Comparison of ENCODE assay signal across 8 cellular contexts in the genomic region with DNA sequence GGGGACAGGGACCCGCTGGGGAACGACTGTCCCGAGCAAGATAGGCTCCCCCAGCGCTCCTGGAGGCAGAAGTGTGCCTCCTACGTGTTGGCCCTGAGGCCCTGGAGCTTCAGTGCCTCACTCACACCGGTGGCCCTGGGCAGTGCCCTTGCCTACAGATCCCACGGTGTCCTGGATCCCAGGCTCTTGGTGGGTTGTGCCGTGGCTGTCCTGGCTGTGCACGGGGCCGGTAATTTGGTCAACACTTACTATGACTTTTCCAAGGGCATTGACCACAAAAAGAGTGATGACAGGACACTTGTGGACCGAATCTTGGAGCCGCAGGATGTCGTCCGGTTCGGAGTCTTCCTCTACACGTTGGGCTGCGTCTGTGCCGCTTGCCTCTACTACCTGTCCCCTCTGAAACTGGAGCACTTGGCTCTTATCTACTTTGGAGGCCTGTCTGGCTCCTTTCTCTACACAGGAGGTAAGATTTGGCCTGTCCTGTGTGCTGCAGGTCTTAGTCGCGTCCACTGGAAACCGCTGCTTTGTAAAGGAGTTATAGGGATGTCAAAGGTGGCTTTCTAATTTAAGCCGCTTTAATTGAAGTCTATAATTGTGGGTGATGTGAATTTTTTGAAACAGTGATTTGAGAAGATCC. TPM values are rescaled to one million over a fixed set of nuclear protein-coding genes. Genes with fewer than 3 reads are reported as not detected.
DNase-seq lines count a peak whose midpoint lies in the region; ATAC-seq and TF ChIP-seq lines count a peak whose summit lies in the region.

No MANE protein-coding gene starts in this region.

- peak overlapping the region; percentile 91 to 97 for H3K27ac ChIP-seq in breast epithelium
- peak overlapping the region; percentile 96 for H3K27ac ChIP-seq in lower lobe of right lung
- peak overlapping the region; percentile 92 to 98 (median 96) for H3K27ac ChIP-seq in upper lobe of left lung

- no peaks in the 10 kb centered on the region for H3K9me3 ChIP-seq in Loucy (ENCODE audit: insufficient read depth, low read depth, low read length)
- no peaks in the 10 kb centered on the region for H3K9me3 ChIP-seq in breast epithelium
- no peaks in the 10 kb centered on the region for H3K9me3 ChIP-seq in lower lobe of right lung
- H3K9me3 ChIP-seq in upper lobe of left lung, result no peaks in the 10 kb centered on the region

- peak overlapping the region; percentile 86 for H3K9ac ChIP-seq in Loucy (ENCODE audit: low read depth, low read length, poor library complexity, severe bottlenecking)

- H4K20me1 ChIP-seq in Loucy (ENCODE audit: insufficient read depth, low read length, poor library complexity, severe bottlenecking), result no peaks in the 10 kb centered on the region

- peaks cover 56% of the 10 kb centered on the region for H3K79me2 ChIP-seq in Loucy (ENCODE audit: insufficient read depth, low read length)

- TF ChIP-seq POLR2A in breast epithelium (IDR thresholded peaks at IDR 0.05), result no peak
- TF ChIP-seq POLR2A in upper lobe of left lung (IDR thresholded peaks at IDR 0.05), result no peak

- no peaks in the 10 kb centered on the region for H3F3A ChIP-seq in Loucy (ENCODE audit: low read depth)

- TF ChIP-seq EP300 in upper lobe of left lung (IDR thresholded peaks at IDR 0.05), result no peak

- TF ChIP-seq CTCF in AG09309 (IDR thresholded peaks at IDR 0.05; ENCODE audit: control insufficient read depth, insufficient read depth, low read depth, low read length, missing control alignments) (no peak), Loucy (conservative IDR thresholded peaks at IDR 0.05; ENCODE audit: low read length) (no peak), breast epithelium (IDR thresholded peaks at IDR 0.05) (no peak), lower lobe of right lung (IDR thresholded peaks at IDR 0.05) (no peak), upper lobe of left lung (IDR thresholded peaks at IDR 0.05) (no peak)

- H3K4me3 ChIP-seq in AG09309 (ENCODE audit: control insufficient read depth, low read depth, low read length) (peak overlapping the region; percentile 67), Loucy (ENCODE audit: low read length, poor library complexity, severe bottlenecking) (peak overlapping the region; percentile 95), breast epithelium (peak overlapping the region; percentile 70 to 93 (median 83)), lower lobe of right lung (peak overlapping the region; percentile 71), upper lobe of left lung (peak overlapping the region; percentile 64 to 85 (median 72))

- DNase-seq in AG09309 (ENCODE audit: low read depth), result no peak
- DNase-seq in breast epithelium (ENCODE audit: low spot score in 2 of 2), result no peak
- no peak for DNase-seq in lower lobe of right lung
- DNase-seq in upper lobe of left lung, result no peak
- DNase-seq in iPS-NIHi11 (ENCODE audit: low spot score), result no peak

- H3K4me2 ChIP-seq in Loucy (ENCODE audit: low read depth, low read length, poor library complexity, severe bottlenecking), result peak overlapping the region; percentile 95

- 7 to 26% methylated on average over 4 to 22 of the region's 22 CpGs for WGBS in upper lobe of left lung, 2 donors

- no peaks in the 10 kb centered on the region for H3K36me3 ChIP-seq in Loucy (ENCODE audit: insufficient read depth, low read length)
- H3K36me3 ChIP-seq in breast epithelium, result no peaks in the 10 kb centered on the region
- H3K36me3 ChIP-seq in lower lobe of right lung, result peaks cover 20% of the 10 kb centered on the region
- H3K36me3 ChIP-seq in upper lobe of left lung, result peaks cover 0 to 10% (median 3%) of the 10 kb centered on the region in 4 donors

- peak overlapping the region; percentile 92 for H2AFZ ChIP-seq in Loucy (ENCODE audit: low read length)

- H3K27me3 ChIP-seq in Loucy (ENCODE audit: insufficient read depth, low read length, poor library complexity, severe bottlenecking) (no peaks in the 10 kb centered on the region), breast epithelium (no peaks in the 10 kb centered on the region), lower lobe of right lung (ENCODE audit: low read depth) (no peaks in the 10 kb centered on the region), upper lobe of left lung (no peaks in the 10 kb centered on the region)

- ATAC-seq in GM19452 (IDR thresholded peaks at IDR 0.05; ENCODE audit: unreplicated experiment), result peak; percentile 42
- peak; percentile 50 to 55 for ATAC-seq in lower lobe of right lung
- peak; percentile 46 to 58 for ATAC-seq in upper lobe of left lung (ENCODE audit: low FRiP score in 2 of 2)
- no peak for ATAC-seq in HG02763 (IDR thresholded peaks at IDR 0.05; ENCODE audit: unreplicated experiment)

- intact Hi-C loops in breast epithelium (cut with DNase I; ENCODE audit: low total_unique reads) (no loop called here), lower lobe of right lung (cut with DNase I) (no loop called here)

- H3K4me1 ChIP-seq in Loucy (ENCODE audit: insufficient read depth, low read length, poor library complexity, severe bottlenecking), result peaks cover 30% of the 10 kb centered on the region
- H3K4me1 ChIP-seq in breast epithelium, result peaks cover 4 to 8% of the 10 kb centered on the region in 2 donors
- peaks cover 34% of the 10 kb centered on the region for H3K4me1 ChIP-seq in lower lobe of right lung
- H3K4me1 ChIP-seq in upper lobe of left lung, result peaks cover 29 to 36% (median 32%) of the 10 kb centered on the region in 4 donors

- H3K9me2 ChIP-seq in Loucy (replicated peaks; ENCODE audit: low read depth, low read length), result no peaks in the 10 kb centered on the region

RNA-seq across cellular contexts. Expression of gene UBIAD1, which starts 0.7 kb away (rescaled TPM):
- 10 to 100 TPM; 13.4 to 20.6 (median 16.4) TPM for total RNA-seq in breast epithelium
- 10.5 TPM for total RNA-seq in lower lobe of right lung
- 10 to 100 TPM in 5 of 6 donors, 1 to 10 TPM in 1; 5.9 to 20.8 (median 15.7) TPM for total RNA-seq in upper lobe of left lung

RNA-seq across cellular contexts. Expression of gene MTOR, which starts 11.4 kb away (rescaled TPM):
- total RNA-seq in breast epithelium, result 10 to 100 TPM; 36.8 to 48.4 (median 46.5) TPM
- total RNA-seq in lower lobe of right lung, result 33.7 TPM
- total RNA-seq in upper lobe of left lung, result 10 to 100 TPM; 27.5 to 61.0 (median 33.1) TPM
